Comparison of ENCODE assay signal across 25 cellular contexts in genomic region chr7:137959987-137960386, GRCh38.
"Had no signal": no experiment of that assay in that cellular context is flagged by ENCODE, and none has a peak within 500 bp of the region (broad histone marks: within the 10 kb centered on the region; RNA-seq: fewer than 3 reads in every experiment).

No MANE protein-coding gene starts in this region.

- DNase-seq: activated CD4-positive, alpha-beta T cell treated with anti-CD3 and anti-CD28 coated beads for 4 hours; activated CD4-positive, alpha-beta T cell treated with anti-CD3 and anti-CD28 coated beads, Interleukin-2, amount 50 U/mL, for 4 hours; activated CD8-positive, alpha-beta memory T cell treated with anti-CD3 and anti-CD28 coated beads for 24 hours; activated naive CD8-positive, alpha-beta T cell treated with anti-CD3 and anti-CD28 coated beads, Interleukin-2, amount 50 U/mL, for 24 hours; amygdala; caudate nucleus; effector CD8-positive, alpha-beta T cell; esophagus squamous epithelium; islet precursor cell; left ventricle myocardium inferior; naive B cell; nephron progenitor cell; stimulated activated CD4-positive, alpha-beta T cell treated with anti-CD3 and anti-CD28 coated beads, Interleukin-1b, Interleukin-23, amount 100 ng/mL, for 48 hours; stimulated activated naive B cell treated with anti-CD40 and anti-IgM and Interleukin-4, amounts not matched to agents 10 μg/mL and 1 μg/mL and 100 μg/mL, for 72 hours; stomach; T-helper 1 cell had no signal

- H3K27me3 ChIP-seq: esophagus squamous epithelium, neutrophil, stomach, tibial nerve had no signal

- H3K9me3 Mint-ChIP-seq: activated naive CD4-positive, alpha-beta T cell treated with anti-CD3 and anti-CD28 coated beads, Interleukin-2, amount 50 U/mL, for 24 hours; activated naive CD8-positive, alpha-beta T cell treated with anti-CD3 and anti-CD28 coated beads, Interleukin-2, amount 50 U/mL, for 24 hours; mesothelial cell of epicardium; nephron progenitor cell; stimulated activated naive B cell treated with anti-CD40 and anti-IgM and Interleukin-4, amounts not matched to agents 10 μg/mL and 1 μg/mL and 100 μg/mL, for 72 hours; T-helper 2 cell treated with Interferon-gamma antibody and Interleukin-4, amounts not matched to agents 5 μg/mL and 100 μg/mL, for 36 hours had no signal

- H3K4me3 Mint-ChIP-seq: activated naive CD4-positive, alpha-beta T cell treated with anti-CD3 and anti-CD28 coated beads, Interleukin-2, amount 50 U/mL, for 24 hours; activated naive CD8-positive, alpha-beta T cell treated with anti-CD3 and anti-CD28 coated beads, Interleukin-2, amount 50 U/mL, for 24 hours; mesothelial cell of epicardium; naive B cell; nephron progenitor cell; stimulated activated naive B cell treated with anti-CD40 and anti-IgM and Interleukin-4, amounts not matched to agents 10 μg/mL and 1 μg/mL and 100 μg/mL, for 72 hours; T-helper 2 cell treated with Interferon-gamma antibody and Interleukin-4, amounts not matched to agents 5 μg/mL and 100 μg/mL, for 36 hours had no signal

- ATAC-seq: activated naive CD8-positive, alpha-beta T cell treated with anti-CD3 and anti-CD28 coated beads, Interleukin-2, amount 50 U/mL, for 24 hours; sciatic nerve; stimulated activated naive B cell treated with anti-CD40 and anti-IgM and Interleukin-4, amounts not matched to agents 10 μg/mL and 1 μg/mL and 100 μg/mL, for 72 hours had no signal

- H3K36me3 ChIP-seq: left ventricle myocardium inferior, neutrophil had no signal

- H3K4me3 ChIP-seq: esophagus squamous epithelium, left ventricle myocardium inferior, skin epidermis, stomach, tibial nerve had no signal

- H3K27ac Mint-ChIP-seq: activated naive CD4-positive, alpha-beta T cell treated with anti-CD3 and anti-CD28 coated beads, Interleukin-2, amount 50 U/mL, for 24 hours; activated naive CD8-positive, alpha-beta T cell treated with anti-CD3 and anti-CD28 coated beads, Interleukin-2, amount 50 U/mL, for 24 hours; mesothelial cell of epicardium; nephron progenitor cell; progenitor cell of endocrine pancreas; stimulated activated naive B cell treated with anti-CD40 and anti-IgM and Interleukin-4, amounts not matched to agents 10 μg/mL and 1 μg/mL and 100 μg/mL, for 72 hours; T-helper 2 cell treated with Interferon-gamma antibody and Interleukin-4, amounts not matched to agents 5 μg/mL and 100 μg/mL, for 36 hours had no signal

- H3K27ac ChIP-seq: epithelial cell of prostate had no signal

- H3K27me3 Mint-ChIP-seq: activated naive CD4-positive, alpha-beta T cell treated with anti-CD3 and anti-CD28 coated beads, Interleukin-2, amount 50 U/mL, for 24 hours; activated naive CD8-positive, alpha-beta T cell treated with anti-CD3 and anti-CD28 coated beads, Interleukin-2, amount 50 U/mL, for 24 hours; naive B cell; progenitor cell of endocrine pancreas; stimulated activated naive B cell treated with anti-CD40 and anti-IgM and Interleukin-4, amounts not matched to agents 10 μg/mL and 1 μg/mL and 100 μg/mL, for 72 hours had no signal

- H3K9me3 ChIP-seq: esophagus squamous epithelium, left ventricle myocardium inferior, neutrophil, stomach, tibial nerve had no signal
